In genomic region chr1:38004284-38005101, GRCh38 we compare ENCODE assay signal across 8 cellular contexts. TPM values are rescaled to one million over a fixed set of nuclear protein-coding genes. Genes with fewer than 3 reads are reported as not detected.
A peak's percentile ranks its signal among the peaks of the same experiment; 100 is the strongest.
DNase-seq lines count a peak whose midpoint lies in the region; TF ChIP-seq lines count a peak whose summit lies in the region.

No MANE protein-coding gene starts in this region.

- peak overlapping the region; percentile 85 for H3K4me3 Mint-ChIP-seq in osteocyte (ENCODE audit: unreplicated experiment)

- no peaks in the 10 kb centered on the region for H3K27me3 ChIP-seq in SU-DHL-6 (ENCODE audit: low read length)

- H3K36me3 ChIP-seq in SU-DHL-6 (ENCODE audit: low read length): no peaks in the 10 kb centered on the region

- no peaks in the 10 kb centered on the region for H3K9me3 Mint-ChIP-seq in osteocyte (ENCODE audit: unreplicated experiment)

- H3K4me2 ChIP-seq in SU-DHL-6 (ENCODE audit: low read depth, low read length, poor library complexity, severe bottlenecking): peak overlapping the region; percentile 44

- H3K4me1 Mint-ChIP-seq in osteocyte (ENCODE audit: unreplicated experiment): peaks cover 56% of the 10 kb centered on the region

- H3K4me3 ChIP-seq in SU-DHL-6 (ENCODE audit: insufficient read depth, low read length, poor library complexity, severe bottlenecking): peak overlapping the region; percentile 40

- H3F3A ChIP-seq in SU-DHL-6 (ENCODE audit: insufficient read depth): no peaks in the 10 kb centered on the region

- H3K9ac ChIP-seq in SU-DHL-6 (ENCODE audit: low read length): 0 out of 2 replicates have a peak overlapping the region, but pooled peaks have one; percentile 25

- H3K27me3 Mint-ChIP-seq in osteocyte (ENCODE audit: unreplicated experiment): no peaks in the 10 kb centered on the region

- TF ChIP-seq CTCF in SU-DHL-6 (IDR thresholded peaks at IDR 0.05; ENCODE audit: insufficient read depth, low read length, poor library complexity, severe bottlenecking) (no peak), osteocyte (IDR thresholded peaks at IDR 0.05) (no peak)

- peak overlapping the region; percentile 82 for H3K27ac Mint-ChIP-seq in osteocyte (ENCODE audit: unreplicated experiment)

- no peak overlapping the region for H3K27ac ChIP-seq in SU-DHL-6 (ENCODE audit: low read depth, low read length)

- peak; percentile 13 for TF ChIP-seq POLR2A in erythroblast (IDR thresholded peaks at IDR 0.05; ENCODE audit: low read length)

- no peaks in the 10 kb centered on the region for H3K9me2 ChIP-seq in SU-DHL-6 (replicated peaks; ENCODE audit: insufficient read depth, low read length)

- no peaks in the 10 kb centered on the region for H4K20me1 ChIP-seq in SU-DHL-6 (ENCODE audit: low read depth, low read length)

- peak overlapping the region; percentile 45 for H2AFZ ChIP-seq in SU-DHL-6 (ENCODE audit: low read depth, low read length, severe bottlenecking)

- DNase-seq in NCI-H1417 (lab: John Stamatoyannopoulos, UW) (peak in 2 of 3 experiments; percentile 11 to 44), NCI-H1417 treated with DMSO at 0.1 percent for 48 hours (lab: John Stamatoyannopoulos, UW) (no peak), erythroblast (lab: John Stamatoyannopoulos, UW) (peak; percentile 49 to 55), osteocyte (ENCODE audit: extremely low spot score, unreplicated experiment) (no peak), mucosa of gallbladder (ENCODE audit: low spot score) (no peak), NCI-H1694 treated with DMSO at 0.1 percent for 48 hours (lab: John Stamatoyannopoulos, UW) (no peak)
- DNase-seq in effector CD4-positive, alpha-beta T cell: no peak

- no peaks in the 10 kb centered on the region for H3K9me3 ChIP-seq in SU-DHL-6 (ENCODE audit: insufficient read depth, low read length)

- H3K79me2 ChIP-seq in SU-DHL-6 (ENCODE audit: insufficient read depth, low read length): no peaks in the 10 kb centered on the region

- no peaks in the 10 kb centered on the region for H3K36me3 Mint-ChIP-seq in osteocyte (ENCODE audit: unreplicated experiment)

RNA-seq across cellular contexts. Expression of gene FHL3, which starts 0.8 kb away (rescaled TPM):
- total RNA-seq in osteocyte (39.1 and 40.4 TPM in 2 replicates), mucosa of gallbladder (11.2 TPM)

RNA-seq across cellular contexts. Expression of gene UTP11, which starts 8.0 kb away (rescaled TPM):
- total RNA-seq in osteocyte (32.6 and 34.4 TPM in 2 replicates), mucosa of gallbladder (17.7 TPM)

RNA-seq across cellular contexts. Expression of gene SF3A3, which starts 14.7 kb away (rescaled TPM):
- 51.4 and 55.3 TPM in 2 replicates for total RNA-seq in osteocyte
- 39.0 TPM for total RNA-seq in mucosa of gallbladder

RNA-seq across cellular contexts. Expression of gene POU3F1, which starts 42.1 kb away (rescaled TPM):
- total RNA-seq in osteocyte (1.5 and 1.8 TPM in 2 replicates), mucosa of gallbladder (0.09 TPM)

RNA-seq across cellular contexts. Expression of gene INPP5B, which starts 57.6 kb away (rescaled TPM):
- total RNA-seq in osteocyte (36.2 and 36.5 TPM in 2 replicates), mucosa of gallbladder (25.8 TPM)

Comparison
In these comparisons a context has a peak if more than half of its experiments do, and no peak if none do; other contexts are left out.
1. DNase-seq: peak in NCI-H1417 (2 of 3) and erythroblast (2 of 2); none in NCI-H1417 treated with DMSO at 0.1 percent for 48 hours (single experiment), osteocyte (single experiment), mucosa of gallbladder (single experiment), NCI-H1694 treated with DMSO at 0.1 percent for 48 hours (single experiment) and effector CD4-positive, alpha-beta T cell (single experiment).